Comparison of ENCODE assay signal across 23 cellular contexts in the genomic region with DNA sequence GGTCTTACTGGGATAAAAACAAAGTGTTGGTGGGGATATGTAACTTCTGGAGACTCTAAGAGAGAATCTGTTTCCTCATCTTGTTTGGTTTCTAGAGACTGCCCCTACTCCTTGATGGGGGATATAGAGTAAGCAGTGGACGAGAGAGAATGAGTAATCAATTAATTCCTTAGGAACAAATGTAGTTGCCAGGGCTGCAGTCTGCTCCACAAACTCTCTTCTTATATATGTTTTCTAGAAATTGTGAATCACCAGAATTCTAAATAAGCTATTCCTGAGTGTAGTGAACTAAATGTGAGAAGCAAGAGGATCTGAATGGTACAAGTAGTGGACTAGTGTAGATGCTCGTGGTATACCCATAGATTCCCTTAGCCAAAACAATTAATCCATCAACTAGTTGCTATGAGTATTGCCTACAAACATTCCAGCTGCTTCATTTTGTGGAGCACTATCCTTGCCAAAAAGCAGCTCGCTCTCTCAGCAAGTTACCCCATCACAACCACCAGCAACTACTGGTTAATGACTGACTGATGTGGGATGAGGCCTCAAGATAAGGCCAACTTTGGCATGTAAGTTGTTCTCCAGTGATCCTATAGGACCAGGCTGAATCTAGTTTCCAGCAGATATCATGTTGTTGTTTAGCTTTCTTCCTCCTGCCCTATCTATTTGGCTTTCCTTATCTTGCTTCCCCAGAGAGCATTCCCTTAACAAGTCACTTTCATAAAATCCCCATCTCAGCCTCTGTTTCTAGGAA.
DNase-seq lines count a peak whose midpoint lies in the region; TF ChIP-seq lines count a peak whose summit lies in the region.
"Had no signal": no experiment of that assay in that cellular context is flagged by ENCODE, and none has a peak within 500 bp of the region (broad histone marks: within the 10 kb centered on the region; RNA-seq: fewer than 3 reads in every experiment).

No MANE protein-coding gene starts in this region.

- H3K27ac Mint-ChIP-seq in type B pancreatic cell, result no peak overlapping the region
- H3K27ac Mint-ChIP-seq in activated CD4-positive, alpha-beta memory T cell treated with anti-CD3 and anti-CD28 coated beads, Interleukin-2, amount 10 ng/mL, durations not matched to agents 7 days and 5 days, result no peak overlapping the region
- H3K27ac Mint-ChIP-seq: mesothelial cell of epicardium, nephron progenitor cell, progenitor cell of endocrine pancreas had no signal

- peak; percentile 19 for DNase-seq in ACHN
- peak; percentile 8 for DNase-seq in HuH-7 (ENCODE audit: low spot score)
- DNase-seq in astrocyte of the spinal cord (ENCODE audit: low read depth, low spot score), result peak; percentile 27
- DNase-seq in fibroblast of the aortic adventitia (ENCODE audit: low read depth), result peak; percentile 67
- DNase-seq in type B pancreatic cell (ENCODE audit: extremely low spot score, unreplicated experiment), result no peak
- no peak for DNase-seq in iPS-NIHi11 (ENCODE audit: low spot score)
- no peak for DNase-seq in activated naive CD4-positive, alpha-beta T cell (lab: John Stamatoyannopoulos, UW)
- DNase-seq in activated CD4-positive, alpha-beta memory T cell treated with anti-CD3 and anti-CD28 coated beads, Interleukin-2, amount 10 ng/mL, durations not matched to agents 7 days and 5 days, result no peak
- DNase-seq: activated CD4-positive, alpha-beta T cell treated with anti-CD3 and anti-CD28 coated beads for 4 hours; DMS153; esophagus squamous epithelium; hypothalamus; left cardiac atrium; NCI-H1092; NCI-H2029 treated with DMSO at 0.1 percent for 48 hours; nephron progenitor cell; RPMI8226; small intestine; stimulated activated CD4-positive, alpha-beta T cell treated with anti-CD3 and anti-CD28 coated beads, Interleukin-4, amount 100 ng/mL, for 4 hours had no signal

- in situ Hi-C loops in ACHN (cut with HindIII; ENCODE audit: low pct_ligation_motif_present, low pct_unique_long_range_greater_than_20kb, low sequenced_read_pairs) (no loop called here), astrocyte of the spinal cord (cut with HindIII; ENCODE audit: low sequenced_read_pairs) (no loop called here)

- no peaks in the 10 kb centered on the region for H3K4me1 Mint-ChIP-seq in type B pancreatic cell (ENCODE audit: unreplicated experiment)
- peaks cover 2% of the 10 kb centered on the region for H3K4me1 Mint-ChIP-seq in activated CD4-positive, alpha-beta memory T cell treated with anti-CD3 and anti-CD28 coated beads, Interleukin-2, amount 10 ng/mL, durations not matched to agents 7 days and 5 days
- H3K4me1 Mint-ChIP-seq: central memory CD8-positive, alpha-beta T cell; mesothelial cell of epicardium; nephron progenitor cell had no signal

- H3K4me3 Mint-ChIP-seq in type B pancreatic cell, result no peak overlapping the region
- no peak overlapping the region for H3K4me3 Mint-ChIP-seq in activated CD4-positive, alpha-beta memory T cell treated with anti-CD3 and anti-CD28 coated beads, Interleukin-2, amount 10 ng/mL, durations not matched to agents 7 days and 5 days
- H3K4me3 Mint-ChIP-seq: central memory CD8-positive, alpha-beta T cell; mesothelial cell of epicardium; nephron progenitor cell had no signal

- CTCF ChIA-PET in activated CD4-positive, alpha-beta memory T cell treated with anti-CD3 and anti-CD28 coated beads, Interleukin-2, amount 10 ng/mL, durations not matched to agents 7 days and 5 days (lab: Charles Lee), result interaction anchor here (0.6 kb wide), 1 partner anchor 1442 kb away, joined by 3 read pairs; no protein-coding TSS in a partner anchor

- H3K36me3 Mint-ChIP-seq in type B pancreatic cell, result no peaks in the 10 kb centered on the region
- H3K36me3 Mint-ChIP-seq in activated CD4-positive, alpha-beta memory T cell treated with anti-CD3 and anti-CD28 coated beads, Interleukin-2, amount 10 ng/mL, durations not matched to agents 7 days and 5 days (ENCODE audit: low read depth), result no peaks in the 10 kb centered on the region

- TF ChIP-seq CTCF in astrocyte of the spinal cord (IDR thresholded peaks at IDR 0.05; ENCODE audit: low read depth, low read length) (no peak), fibroblast of the aortic adventitia (IDR thresholded peaks at IDR 0.05; ENCODE audit: insufficient read depth, low read length) (no peak), type B pancreatic cell (conservative IDR thresholded peaks at IDR 0.05) (no peak)

- no peak overlapping the region for H3K4me3 ChIP-seq in astrocyte of the spinal cord (ENCODE audit: low read depth, low read length)
- no peak overlapping the region for H3K4me3 ChIP-seq in fibroblast of the aortic adventitia (ENCODE audit: low read depth, low read length)
- H3K4me3 ChIP-seq: esophagus squamous epithelium, vagina had no signal

- POLR2A ChIA-PET in activated CD4-positive, alpha-beta memory T cell treated with anti-CD3 and anti-CD28 coated beads, Interleukin-2, amount 10 ng/mL, durations not matched to agents 7 days and 5 days (lab: Charles Lee), result no interaction called here

- H3K9me3 Mint-ChIP-seq in type B pancreatic cell, result peaks cover 10% of the 10 kb centered on the region
- peaks cover 10% of the 10 kb centered on the region for H3K9me3 Mint-ChIP-seq in activated CD4-positive, alpha-beta memory T cell treated with anti-CD3 and anti-CD28 coated beads, Interleukin-2, amount 10 ng/mL, durations not matched to agents 7 days and 5 days
- H3K9me3 Mint-ChIP-seq: nephron progenitor cell had no signal

- no peaks in the 10 kb centered on the region for H3K27me3 Mint-ChIP-seq in type B pancreatic cell
- H3K27me3 Mint-ChIP-seq in activated CD4-positive, alpha-beta memory T cell treated with anti-CD3 and anti-CD28 coated beads, Interleukin-2, amount 10 ng/mL, durations not matched to agents 7 days and 5 days, result no peaks in the 10 kb centered on the region
- H3K27me3 Mint-ChIP-seq: central memory CD8-positive, alpha-beta T cell; progenitor cell of endocrine pancreas had no signal

Comparison
In these comparisons a context has a peak if more than half of its experiments do, and no peak if none do; other contexts are left out.
1. DNase-seq: peak in ACHN (single experiment), HuH-7 (single experiment), astrocyte of the spinal cord (single experiment) and fibroblast of the aortic adventitia (single experiment); none in type B pancreatic cell (single experiment), iPS-NIHi11 (single experiment), activated naive CD4-positive, alpha-beta T cell (0 of 4) and activated CD4-positive, alpha-beta memory T cell treated with anti-CD3 and anti-CD28 coated beads, Interleukin-2, amount 10 ng/mL, durations not matched to agents 7 days and 5 days (single experiment).